8 cellular contexts compared by ENCODE assay signal in genomic region chr2:176662771-176663170, GRCh38.
"Had no signal": no experiment of that assay in that cellular context is flagged by ENCODE, and none has a peak within 500 bp of the region (broad histone marks: within the 10 kb centered on the region; RNA-seq: fewer than 3 reads in every experiment).

No MANE protein-coding gene starts in this region.

- DNase-seq: IMR-90, KBM-7, KG1 had no signal

- H3K4me3 Mint-ChIP-seq: IgD-negative memory B cell had no signal

- H3K36me3 Mint-ChIP-seq: IgD-negative memory B cell had no signal

- ATAC-seq: HepG2, K562 had no signal

- H3K9me3 Mint-ChIP-seq: IgD-negative memory B cell had no signal

- H3K27ac Mint-ChIP-seq: IgD-negative memory B cell had no signal

- H3K4me3 ChIP-seq: K562 had no signal

- H3K4me2 ChIP-seq: KMS-11 had no signal

- H3K4me1 Mint-ChIP-seq: IgD-negative memory B cell had no signal

- H3K27ac ChIP-seq: HL-60, KMS-11 had no signal
